8 cellular contexts compared by ENCODE assay signal in genomic region chr19:37779139-37780035, GRCh38.
DNase-seq lines count a peak whose midpoint lies in the region; ATAC-seq and TF ChIP-seq lines count a peak whose summit lies in the region.

TSS of gene ZNF573 (minus strand) at chr19:37779586. CDS start at chr19:37773729, 5,857 bp downstream.

- peak; percentile 64 for TF ChIP-seq POLR2A in GM15510 (IDR thresholded peaks at IDR 0.05; ENCODE audit: borderline replicate concordance, extremely low read depth, insufficient read length)

- ATAC-seq in HG02970 (IDR thresholded peaks at IDR 0.05; ENCODE audit: low FRiP score, unreplicated experiment): peak; percentile 82
- no peak for ATAC-seq in GM18870 (IDR thresholded peaks at IDR 0.05; ENCODE audit: unreplicated experiment)

- peak; percentile 75 for DNase-seq in NCI-H2029 treated with DMSO at 0.1 percent for 48 hours (lab: John Stamatoyannopoulos, UW)
- peak; percentile 80 for DNase-seq in T1000 (lab: John Stamatoyannopoulos, UW)
- peak; percentile 90 for DNase-seq in astrocyte of the spinal cord (ENCODE audit: low read depth, low spot score)
- peak; percentile 24 to 92 (median 77) for DNase-seq in hypothalamus (lab: John Stamatoyannopoulos, UW)
- DNase-seq in retina: peak; percentile 97

- peak; percentile 32 for TF ChIP-seq CTCF in astrocyte of the spinal cord (IDR thresholded peaks at IDR 0.05; ENCODE audit: low read depth, low read length)

- H3K4me3 ChIP-seq in astrocyte of the spinal cord (ENCODE audit: low read depth, low read length): peak within 1 kb of the TSS; percentile 60

- in situ Hi-C loops in astrocyte of the spinal cord (cut with HindIII; ENCODE audit: low sequenced_read_pairs): no loop called here
